1 cellular context compared by ENCODE assay signal in the genomic region with DNA sequence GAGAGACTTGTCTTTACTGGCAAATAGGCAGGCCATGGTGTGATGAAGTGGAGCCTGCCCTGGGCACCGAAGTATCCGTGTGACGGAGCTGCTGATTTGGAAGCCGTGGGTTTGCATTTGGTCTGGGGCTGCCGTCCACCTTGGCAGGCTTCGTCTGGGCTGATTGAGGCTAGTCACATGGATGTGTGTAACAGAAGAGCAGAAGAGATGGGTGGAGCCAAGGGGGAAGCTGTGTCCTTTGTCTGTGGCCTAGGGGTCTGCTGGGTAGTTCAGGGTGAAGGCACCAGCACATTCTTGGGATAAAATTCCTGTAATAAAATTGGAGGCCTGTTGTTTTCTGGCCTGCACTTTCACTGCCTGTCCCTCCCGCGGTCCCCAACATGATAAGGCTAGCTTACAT.
TF ChIP-seq lines count a peak whose summit lies in the region.

No MANE protein-coding gene starts in this region.

TF ChIP-seq in GM23338, 12 proteins besides CTCF, POLR2A, EP300 and RAD21 (continued from another document):
- TF ChIP-seq, protein P1, sequence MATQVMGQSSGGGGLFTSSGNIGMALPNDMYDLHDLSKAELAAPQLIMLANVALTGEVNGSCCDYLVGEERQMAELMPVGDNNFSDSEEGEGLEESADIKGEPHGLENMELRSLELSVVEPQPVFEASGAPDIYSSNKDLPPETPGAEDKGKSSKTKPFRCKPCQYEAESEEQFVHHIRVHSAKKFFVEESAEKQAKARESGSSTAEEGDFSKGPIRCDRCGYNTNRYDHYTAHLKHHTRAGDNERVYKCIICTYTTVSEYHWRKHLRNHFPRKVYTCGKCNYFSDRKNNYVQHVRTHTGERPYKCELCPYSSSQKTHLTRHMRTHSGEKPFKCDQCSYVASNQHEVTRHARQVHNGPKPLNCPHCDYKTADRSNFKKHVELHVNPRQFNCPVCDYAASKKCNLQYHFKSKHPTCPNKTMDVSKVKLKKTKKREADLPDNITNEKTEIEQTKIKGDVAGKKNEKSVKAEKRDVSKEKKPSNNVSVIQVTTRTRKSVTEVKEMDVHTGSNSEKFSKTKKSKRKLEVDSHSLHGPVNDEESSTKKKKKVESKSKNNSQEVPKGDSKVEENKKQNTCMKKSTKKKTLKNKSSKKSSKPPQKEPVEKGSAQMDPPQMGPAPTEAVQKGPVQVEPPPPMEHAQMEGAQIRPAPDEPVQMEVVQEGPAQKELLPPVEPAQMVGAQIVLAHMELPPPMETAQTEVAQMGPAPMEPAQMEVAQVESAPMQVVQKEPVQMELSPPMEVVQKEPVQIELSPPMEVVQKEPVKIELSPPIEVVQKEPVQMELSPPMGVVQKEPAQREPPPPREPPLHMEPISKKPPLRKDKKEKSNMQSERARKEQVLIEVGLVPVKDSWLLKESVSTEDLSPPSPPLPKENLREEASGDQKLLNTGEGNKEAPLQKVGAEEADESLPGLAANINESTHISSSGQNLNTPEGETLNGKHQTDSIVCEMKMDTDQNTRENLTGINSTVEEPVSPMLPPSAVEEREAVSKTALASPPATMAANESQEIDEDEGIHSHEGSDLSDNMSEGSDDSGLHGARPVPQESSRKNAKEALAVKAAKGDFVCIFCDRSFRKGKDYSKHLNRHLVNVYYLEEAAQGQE (IDR thresholded peaks at IDR 0.05; ENCODE audit: unreplicated experiment) = no peak
- TF ChIP-seq EZH2 (IDR thresholded peaks at IDR 0.05; ENCODE audit: low read depth, unreplicated experiment) (no peak), ZNF331 (CRISPR knock-in tag; IDR thresholded peaks at IDR 0.05; ENCODE audit: low read depth) (no peak), ZNF114 (CRISPR knock-in tag; IDR thresholded peaks at IDR 0.05) (no peak), EZH2phosphoT487 (IDR thresholded peaks at IDR 0.05; ENCODE audit: unreplicated experiment) (no peak), POLR2AphosphoS5 (IDR thresholded peaks at IDR 0.05; ENCODE audit: low read depth) (no peak)
TF ChIP-seq in GM23338: peak in this region for 0.
